ENCODE assay signal across 8 cellular contexts in genomic region chr9:131393622-131394463, GRCh38. TPM values are rescaled to one million over a fixed set of nuclear protein-coding genes. Genes with fewer than 3 reads are reported as not detected.
DNase-seq lines count a peak whose midpoint lies in the region; ATAC-seq, FAIRE-seq and TF ChIP-seq lines count a peak whose summit lies in the region.

TSS of gene PRRC2B (plus strand) at chr9:131394086. CDS start at chr9:131430145, 36,059 bp downstream.

- no peaks in the 10 kb centered on the region for H3K27me3 ChIP-seq in HepG2 (ENCODE audit: control insufficient read depth in 1 of 2, insufficient read depth in 2 of 2, low read length in 2 of 2)

- ATAC-seq in GM18505 (IDR thresholded peaks at IDR 0.05; ENCODE audit: unreplicated experiment) (peak; percentile 52), HG03045 (IDR thresholded peaks at IDR 0.05; ENCODE audit: unreplicated experiment) (peak; percentile 60), HepG2 (peak; percentile 74)

- peak; percentile 21; the same call in 1 of the 2 replicates for TF ChIP-seq RAD21 in HepG2 (CRISPR knock-in tag; IDR thresholded peaks at IDR 0.05)

- in situ Hi-C loops in HepG2 (cut with HindIII; ENCODE audit: extremely low pct_ligation_motif_present, low pct_unique_long_range_greater_than_20kb), result loop anchor here (25.0 kb wide), 1 partner anchor 343 kb away; the partner anchor contains the start of gene RAPGEF1

- no peaks in the 10 kb centered on the region for H3K9me3 ChIP-seq in HepG2 (ENCODE audit: low read length)

- H3K79me2 ChIP-seq in HepG2 (ENCODE audit: insufficient read depth, low read length), result peaks cover 41% of the 10 kb centered on the region

- POLR2A ChIA-PET in HepG2 (lab: Yijun Ruan, JAX), result interaction anchor here (1.0 to 1.4 kb wide), 2 partner anchors 11 to 20 kb away, joined by 3 read pairs; no protein-coding TSS in a partner anchor

- peak within 1 kb of the TSS; percentile 73 to 88 (median 74) for H3K4me3 ChIP-seq in HepG2 (replicated peaks in 1 of 3; ENCODE audit: insufficient read depth in 1 of 3, low read depth in 2 of 3, low read length in 3 of 3)

- peak; percentile 99 for DNase-seq in NCI-H510A (lab: John Stamatoyannopoulos, UW)
- DNase-seq in activated CD4-positive, alpha-beta T cell treated with anti-CD3 and anti-CD28 coated beads, Interleukin-2, amount 50 U/mL, for 4 hours, result peak; percentile 82 to 84
- peak in 1 of 2 donors; percentile 85 for DNase-seq in dermis microvascular lymphatic vessel endothelial cell (ENCODE audit: low read depth in 2 of 2)
- DNase-seq in HepG2 (ENCODE audit: low spot score), result peak; percentile 67
- peak; percentile 89 for DNase-seq in stimulated activated CD4-positive, alpha-beta T cell treated with anti-CD3 and anti-CD28 coated beads, Interleukin-4, amount 100 ng/mL, for 1 hour

- H3K27ac ChIP-seq in 22Rv1 (peak within 1 kb of the TSS; percentile 94), HepG2 (ENCODE audit: extremely low read length, insufficient read depth, low read length) (peak within 1 kb of the TSS; percentile 85)

- H3K9ac ChIP-seq in HepG2 (ENCODE audit: insufficient read depth, low read depth, low read length), result peak within 1 kb of the TSS; percentile 88

- 4% methylated on average over 25 of the region's 114 CpGs for WGBS in HepG2 (ENCODE audit: low lambda C conversion rate)

- peaks cover 36% of the 10 kb centered on the region for H4K20me1 ChIP-seq in HepG2 (ENCODE audit: insufficient read depth, low read length)

- no TSS peak for BruUV-seq in HepG2 (replicated peaks; lab: Mats Ljungman, UMichigan)

- H3K4me1 ChIP-seq in HepG2 (ENCODE audit: insufficient read depth, low read length), result peaks cover 61% of the 10 kb centered on the region

- peak; percentile 89 for TF ChIP-seq CTCF in 22Rv1 (IDR thresholded peaks at IDR 0.05)
- TF ChIP-seq CTCF in HepG2 (CRISPR knock-in tag; IDR thresholded peaks at IDR 0.05), result peak; percentile 55; the same call in 1 of the 2 replicates

- CTCF ChIA-PET in HepG2 (lab: Yijun Ruan, JAX; ENCODE audit: low intra/inter-chr PET ratio, low total read pairs), result no interaction called here

- peaks cover 3 to 5% of the 10 kb centered on the region in 2 experiments; a peak in 3 of 5 replicates for H3K36me3 ChIP-seq in HepG2 (replicated peaks in 1 of 2; ENCODE audit: control insufficient read depth in 1 of 2, insufficient read depth in 2 of 2, low read length in 2 of 2)

- TF ChIP-seq EP300 in HepG2 (IDR thresholded peaks at IDR 0.05; ENCODE audit: low read depth in 2 of 2, low read length in 2 of 2) (no peak; a peak in 1 of 4 replicates), HepG2 (CRISPR knock-in tag; IDR thresholded peaks at IDR 0.05; ENCODE audit: borderline replicate concordance) (no peak)

- intact Hi-C loops in HepG2 (cut with micrococcal nuclease; ENCODE audit: unreplicated experiment), result loop anchor here (1.0 kb wide), 1 partner anchor 21 kb away; no protein-coding TSS in a partner anchor

- TF ChIP-seq POLR2A in GM18505 (IDR thresholded peaks at IDR 0.05; ENCODE audit: borderline replicate concordance, extremely low read depth, insufficient read depth, insufficient read length) (peak; percentile 78), HepG2 (IDR thresholded peaks at IDR 0.05; ENCODE audit: insufficient read depth in 1 of 2, low read depth in 2 of 2, low read length in 2 of 2) (peak; percentile 57 to 86; a peak in 3 of 4 replicates)

- peak within 1 kb of the TSS; percentile 91 for H3K4me2 ChIP-seq in HepG2 (ENCODE audit: low read depth, low read length)

- no peak for FAIRE-seq in HepG2 (lab: Jason Lieb, UNC)

- H2AFZ ChIP-seq in HepG2 (ENCODE audit: low read length), result peak within 1 kb of the TSS; percentile 17

TF ChIP-seq in HepG2, 621 proteins besides CTCF, POLR2A, EP300 and RAD21 (continues in another document):
- 0 out of 2 replicates have a peak, but pooled peaks have one; percentile 4 for TF ChIP-seq ZBTB43 (CRISPR knock-in tag; conservative IDR thresholded peaks at IDR 0.05)
- TF ChIP-seq, protein P1, sequence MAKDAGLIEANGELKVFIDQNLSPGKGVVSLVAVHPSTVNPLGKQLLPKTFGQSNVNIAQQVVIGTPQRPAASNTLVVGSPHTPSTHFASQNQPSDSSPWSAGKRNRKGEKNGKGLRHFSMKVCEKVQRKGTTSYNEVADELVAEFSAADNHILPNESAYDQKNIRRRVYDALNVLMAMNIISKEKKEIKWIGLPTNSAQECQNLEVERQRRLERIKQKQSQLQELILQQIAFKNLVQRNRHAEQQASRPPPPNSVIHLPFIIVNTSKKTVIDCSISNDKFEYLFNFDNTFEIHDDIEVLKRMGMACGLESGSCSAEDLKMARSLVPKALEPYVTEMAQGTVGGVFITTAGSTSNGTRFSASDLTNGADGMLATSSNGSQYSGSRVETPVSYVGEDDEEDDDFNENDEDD (CRISPR knock-in tag; IDR thresholded peaks at IDR 0.05; ENCODE audit: borderline replicate concordance), result peak; percentile 41; the same call in 1 of the 2 replicates
- peak; percentile 61; the same call in 1 of the 2 replicates for TF ChIP-seq CHD2 (IDR thresholded peaks at IDR 0.05; ENCODE audit: low read depth, low read length)
- TF ChIP-seq KAT7 (CRISPR knock-in tag; IDR thresholded peaks at IDR 0.05; ENCODE audit: borderline replicate concordance), result peak; percentile 46; the same call in 1 of the 2 replicates
- no peak for TF ChIP-seq SP4 (CRISPR knock-in tag; IDR thresholded peaks at IDR 0.05)
- no peak for TF ChIP-seq NKX3-1 (CRISPR knock-in tag; IDR thresholded peaks at IDR 0.05)
- TF ChIP-seq ZFP82 (CRISPR knock-in tag; IDR thresholded peaks at IDR 0.05; ENCODE audit: borderline replicate concordance), result peak; percentile 81; the same call in 1 of the 2 replicates
- 0 out of 2 replicates have a peak, but pooled peaks have one; percentile 46 for TF ChIP-seq POLR2AphosphoS5 (IDR thresholded peaks at IDR 0.05; ENCODE audit: low read depth, low read length)
- TF ChIP-seq HNRNPK (IDR thresholded peaks at IDR 0.05; ENCODE audit: low read depth, low read length, poor library complexity, severe bottlenecking), result peak; percentile 71
- TF ChIP-seq CCDC6 (CRISPR knock-in tag; IDR thresholded peaks at IDR 0.05), result 0 out of 2 replicates have a peak, but pooled peaks have one; percentile 39
- TF ChIP-seq SOX6 (IDR thresholded peaks at IDR 0.05), result no peak
- TF ChIP-seq SOX6 (CRISPR knock-in tag; IDR thresholded peaks at IDR 0.05), result peak; percentile 39; the same call in 1 of the 2 replicates
- TF ChIP-seq SKI (IDR thresholded peaks at IDR 0.05; ENCODE audit: partially characterized antibody), result peak; percentile 38
- TF ChIP-seq ATM (IDR thresholded peaks at IDR 0.05; ENCODE audit: borderline replicate concordance), result no peak
- TF ChIP-seq MIER3 (CRISPR knock-in tag; IDR thresholded peaks at IDR 0.05; ENCODE audit: borderline replicate concordance), result no peak
- TF ChIP-seq PCBP1 (IDR thresholded peaks at IDR 0.05; ENCODE audit: borderline replicate concordance, low read depth, low read length), result peak; percentile 78; the same call in 1 of the 2 replicates
- peak; percentile 55 for TF ChIP-seq ZFY (CRISPR knock-in tag; IDR thresholded peaks at IDR 0.05)
- TF ChIP-seq BHLHE40 (IDR thresholded peaks at IDR 0.05; ENCODE audit: low read length), result no peak
- peak; percentile 24; the same call in 1 of the 2 replicates for TF ChIP-seq ZNF331 (CRISPR knock-in tag; IDR thresholded peaks at IDR 0.05)
- 0 out of 2 replicates have a peak, but pooled peaks have one; percentile 0 for TF ChIP-seq HNF4A (CRISPR knock-in tag; IDR thresholded peaks at IDR 0.05)
- TF ChIP-seq KDM5A (IDR thresholded peaks at IDR 0.05; ENCODE audit: borderline replicate concordance, low read length), result no peak
- peak; percentile 55; the same call in 1 of the 2 replicates for TF ChIP-seq RBFOX2 (IDR thresholded peaks at IDR 0.05; ENCODE audit: low read depth, low read length)
- peak; percentile 41; the same call in 1 of the 2 replicates for TF ChIP-seq MYC (CRISPR knock-in tag; IDR thresholded peaks at IDR 0.05; ENCODE audit: borderline replicate concordance)

RNA-seq across cellular contexts. Expression of gene PRRC2B, which starts in this region (rescaled TPM):
- total RNA-seq in dermis microvascular lymphatic vessel endothelial cell (31.1 and 55.5 TPM in 2 replicates), HepG2 (2016; rRNA removed; fragmentation: Illumina TruSeq; extraction: Trizol) (37.4 TPM in 2 replicates)
- total RNA-seq in HepG2 (2016; cell fraction: cytosol; rRNA removed; fragmentation: Illumina TruSeq; extraction: Trizol; ENCODE audit: low read depth), result 20.7 and 24.3 TPM in 2 replicates
- 27.7 and 37.0 TPM in 2 replicates for total RNA-seq in HepG2 (2016; cell fraction: insoluble cytoplasmic fraction; rRNA removed; fragmentation: Illumina TruSeq; extraction: Trizol)
- total RNA-seq in HepG2 (2016; cell fraction: membrane; rRNA removed; fragmentation: Illumina TruSeq; extraction: Trizol), result 20.9 TPM in 2 replicates
- 41.7 and 49.5 TPM in 2 replicates for total RNA-seq in HepG2 (2016; cell fraction: nucleus; rRNA removed; fragmentation: Illumina TruSeq; extraction: Trizol)
- 18.9 and 20.8 TPM in 2 replicates for polyA plus RNA-seq in HepG2 (2011; rRNA removed)
- polyA plus RNA-seq in HepG2 (2011; cell fraction: cytosol; rRNA removed), result 11.9 and 12.5 TPM in 2 replicates
- polyA plus RNA-seq in HepG2 (2011; cell fraction: nucleus; rRNA removed), result 87.0 and 122 TPM in 2 replicates
- 55.6 and 57.4 TPM in 2 replicates for polyA plus RNA-seq in HepG2 (2012)
- 4.0 TPM in 2 replicates for polyA plus RNA-seq in HepG2 (2016; cell fraction: cytosol; fragmentation: Illumina TruSeq; extraction: Trizol; ENCODE audit: low read depth)
- polyA plus RNA-seq in HepG2 (2016; cell fraction: insoluble cytoplasmic fraction; fragmentation: Illumina TruSeq; extraction: Trizol; ENCODE audit: low read depth), result 25.0 and 33.7 TPM in 2 replicates
- 8.5 and 10.2 TPM in 2 replicates for polyA plus RNA-seq in HepG2 (2016; cell fraction: membrane; fragmentation: Illumina TruSeq; extraction: Trizol; ENCODE audit: low read depth)
- polyA plus RNA-seq in HepG2 (2016; cell fraction: nucleus; fragmentation: Illumina TruSeq; extraction: Trizol; ENCODE audit: insufficient read depth, low read depth), result 100 and 106 TPM in 2 replicates
- polyA minus RNA-seq in HepG2 (2011; rRNA and poly(A)+ RNA removed; ENCODE audit: low replicate concordance), result 72.0 and 116 TPM in 2 replicates
- 23.3 and 31.5 TPM in 2 replicates for polyA minus RNA-seq in HepG2 (2011; cell fraction: cytosol; rRNA and poly(A)+ RNA removed)
- polyA minus RNA-seq in HepG2 (2011; cell fraction: nucleus; rRNA and poly(A)+ RNA removed), result 52.6 and 56.1 TPM in 2 replicates
